7 cellular contexts compared by ENCODE assay signal in genomic region chr6:136250686-136251008, GRCh38. TPM values are rescaled to one million over a fixed set of nuclear protein-coding genes. Genes with fewer than 3 reads are reported as not detected.
DNase-seq lines count a peak whose midpoint lies in the region; ATAC-seq and TF ChIP-seq lines count a peak whose summit lies in the region.

No MANE protein-coding gene starts in this region.

- TF ChIP-seq CTCF in fibroblast of villous mesenchyme (IDR thresholded peaks at IDR 0.05; ENCODE audit: insufficient read depth, low read depth, low read length) (no peak), retinal pigment epithelial cell (conservative IDR thresholded peaks at IDR 0.05; ENCODE audit: low read depth, low read length) (no peak)

- DNase-seq in SK-N-MC (ENCODE audit: low read depth, low spot score) (no peak), fibroblast of villous mesenchyme (ENCODE audit: low read depth) (no peak), retinal pigment epithelial cell (ENCODE audit: low read depth) (no peak), NCI-H82 (lab: John Stamatoyannopoulos, UW) (no peak)
- DNase-seq in NK-92 treated with Interleukin-12 subunit alpha and Interleukin-12 subunit beta, amount 100 ng/mL, for 24 hours (lab: John Stamatoyannopoulos, UW): no peak

- H3K27ac ChIP-seq in SK-N-MC: peak overlapping the region; percentile 44; the same call in 1 of the 2 replicates

- peaks cover 6% of the 10 kb centered on the region; the same call in 1 of the 2 replicates for H3K36me3 ChIP-seq in SK-N-MC (ENCODE audit: insufficient read depth, low read length)

- no peaks in the 10 kb centered on the region for H3K9me3 ChIP-seq in SK-N-MC (ENCODE audit: low read depth, low read length)

- H3K4me3 ChIP-seq in SK-N-MC: peak overlapping the region; percentile 98
- H3K4me3 ChIP-seq in fibroblast of villous mesenchyme (ENCODE audit: low read depth, low read length): peak overlapping the region; percentile 91
- peak overlapping the region; percentile 95 for H3K4me3 ChIP-seq in retinal pigment epithelial cell (ENCODE audit: low read length)

- H3K9ac ChIP-seq in SK-N-MC (ENCODE audit: insufficient read length): peak overlapping the region; percentile 86

- ATAC-seq in GM18858 (IDR thresholded peaks at IDR 0.05; ENCODE audit: unreplicated experiment) (peak; percentile 0), HG02642 (IDR thresholded peaks at IDR 0.05; ENCODE audit: poor library complexity, unreplicated experiment) (peak; percentile 14)

RNA-seq across cellular contexts. Expression of gene MTFR2, which starts 0.5 kb away (rescaled TPM):
- total RNA-seq in fibroblast of villous mesenchyme: 0.97 and 4.3 TPM in 2 replicates

RNA-seq across cellular contexts. Expression of gene BCLAF1, which starts 39.0 kb away (rescaled TPM):
- total RNA-seq in fibroblast of villous mesenchyme: 116 and 154 TPM in 2 replicates
